Comparison of ENCODE assay signal across 14 cellular contexts in the genomic region with DNA sequence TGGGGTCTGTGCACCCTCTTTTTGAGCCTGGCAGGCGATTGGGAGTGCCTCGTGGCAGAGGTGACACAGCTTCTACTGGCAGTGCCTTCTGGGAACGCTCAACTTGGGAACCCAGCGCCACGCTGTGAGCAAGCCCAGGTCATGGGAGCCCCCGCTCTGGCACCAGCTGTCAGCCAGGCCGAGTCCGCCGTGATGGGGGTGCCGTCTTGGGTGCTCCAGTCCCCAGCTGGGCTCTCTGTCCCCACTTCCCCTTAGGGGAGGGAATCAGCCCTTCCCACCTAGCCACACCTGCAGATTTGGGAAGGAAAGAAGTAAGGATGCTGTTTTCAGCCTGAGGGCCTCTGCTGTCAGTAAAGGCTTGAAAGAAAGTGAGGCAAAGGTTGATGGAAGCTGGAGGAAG. TPM values are rescaled to one million over a fixed set of nuclear protein-coding genes. Genes with fewer than 3 reads are reported as not detected.
A peak's percentile ranks its signal among the peaks of the same experiment; 100 is the strongest.
DNase-seq lines count a peak whose midpoint lies in the region; ATAC-seq and TF ChIP-seq lines count a peak whose summit lies in the region.
"Had no signal": no experiment of that assay in that cellular context is flagged by ENCODE, and none has a peak within 500 bp of the region (broad histone marks: within the 10 kb centered on the region; RNA-seq: fewer than 3 reads in every experiment).

No MANE protein-coding gene starts in this region.

- H3K4me3 Mint-ChIP-seq in CD14-positive monocyte = peak overlapping the region; percentile 28 to 94
- H3K4me3 Mint-ChIP-seq in stimulated activated memory B cell treated with anti-CD40 and anti-IgM and Interleukin-4, amounts not matched to agents 10 μg/mL and 1 μg/mL and 100 μg/mL, for 72 hours = no peak overlapping the region
- H3K4me3 Mint-ChIP-seq: CD4-positive, alpha-beta T cell; GM23338 had no signal

- no peak for TF ChIP-seq CTCF in CD14-positive monocyte (IDR thresholded peaks at IDR 0.05)

- peaks cover 18% of the 10 kb centered on the region for H3K9me3 ChIP-seq in BLaER1

- peak; percentile 48 for ATAC-seq in stimulated activated memory B cell treated with anti-CD40 and anti-IgM and Interleukin-4, amounts not matched to agents 10 μg/mL and 1 μg/mL and 100 μg/mL, for 72 hours
- ATAC-seq in GM18861 (IDR thresholded peaks at IDR 0.05; ENCODE audit: unreplicated experiment) (no peak), HG02588 (IDR thresholded peaks at IDR 0.05; ENCODE audit: unreplicated experiment) (no peak)
- ATAC-seq: A549, GM23338 had no signal

- H3K36me3 Mint-ChIP-seq in CD14-positive monocyte = peaks cover 0 to 8% of the 10 kb centered on the region in 2 donors
- peaks cover under 1% of the 10 kb centered on the region for H3K36me3 Mint-ChIP-seq in stimulated activated memory B cell treated with anti-CD40 and anti-IgM and Interleukin-4, amounts not matched to agents 10 μg/mL and 1 μg/mL and 100 μg/mL, for 72 hours

- peaks cover 71% of the 10 kb centered on the region for H3K4me1 Mint-ChIP-seq in CD14-positive monocyte
- H3K4me1 Mint-ChIP-seq in stimulated activated memory B cell treated with anti-CD40 and anti-IgM and Interleukin-4, amounts not matched to agents 10 μg/mL and 1 μg/mL and 100 μg/mL, for 72 hours = peaks cover 6% of the 10 kb centered on the region

- peaks cover 63% of the 10 kb centered on the region for H3K4me1 ChIP-seq in BLaER1
- H3K4me1 ChIP-seq: A549 had no signal

- no peaks in the 10 kb centered on the region for H4K20me1 ChIP-seq in BLaER1

- DNase-seq in CD14-positive monocyte (ENCODE audit: low spot score) (no peak), MV-4-11 (lab: John Stamatoyannopoulos, UW) (peak; percentile 22)
- DNase-seq: Calu3; CD4-positive, alpha-beta T cell; DMS 273 treated with DMSO at 0.1 percent for 48 hours; H7; IMR-90; KBM-7 had no signal

- H3K27ac Mint-ChIP-seq in CD14-positive monocyte = peak overlapping the region in 6 of 7 donors; percentile 87 to 99 (median 96)
- no peak overlapping the region for H3K27ac Mint-ChIP-seq in stimulated activated memory B cell treated with anti-CD40 and anti-IgM and Interleukin-4, amounts not matched to agents 10 μg/mL and 1 μg/mL and 100 μg/mL, for 72 hours
- H3K27ac Mint-ChIP-seq: CD4-positive, alpha-beta T cell; GM23338 had no signal

- intact Hi-C loops in CD14-positive monocyte (cut with micrococcal nuclease) = loop anchor here (1.0 to 5.0 kb wide), 5 partner anchors 9 to 111 kb away; no protein-coding TSS in a partner anchor

- peak overlapping the region; percentile 35 for H3K27ac ChIP-seq in BLaER1
- H3K27ac ChIP-seq: A549 had no signal

- H3K27me3 ChIP-seq in BLaER1 = no peaks in the 10 kb centered on the region

- H3K9ac ChIP-seq in BLaER1 = peak overlapping the region; percentile 17; the same call in 1 of the 2 replicates

- H3K36me3 ChIP-seq in BLaER1 = peaks cover 8% of the 10 kb centered on the region

- peaks cover 1 to 7% (median 2%) of the 10 kb centered on the region in 3 donors for H3K27me3 Mint-ChIP-seq in CD14-positive monocyte (ENCODE audit: low read depth in 3 of 3)
- H3K27me3 Mint-ChIP-seq in stimulated activated memory B cell treated with anti-CD40 and anti-IgM and Interleukin-4, amounts not matched to agents 10 μg/mL and 1 μg/mL and 100 μg/mL, for 72 hours = peaks cover 26% of the 10 kb centered on the region
- H3K27me3 Mint-ChIP-seq: CD4-positive, alpha-beta T cell had no signal

- H3K4me3 ChIP-seq in BLaER1 = no peak overlapping the region
- H3K4me3 ChIP-seq: A549, GM23338 had no signal

- H3K4me2 ChIP-seq in BLaER1 = peak overlapping the region; percentile 68
- H3K4me2 ChIP-seq: A549, GM23338 had no signal

- H3K9me3 Mint-ChIP-seq in CD14-positive monocyte = peaks cover 5 to 17% (median 10%) of the 10 kb centered on the region in 7 donors
- H3K9me3 Mint-ChIP-seq in stimulated activated memory B cell treated with anti-CD40 and anti-IgM and Interleukin-4, amounts not matched to agents 10 μg/mL and 1 μg/mL and 100 μg/mL, for 72 hours = peaks cover 3% of the 10 kb centered on the region
- H3K9me3 Mint-ChIP-seq: CD4-positive, alpha-beta T cell had no signal

RNA-seq across cellular contexts. Expression of gene NTSR1, which starts 31.0 kb away (rescaled TPM):
- polyA plus RNA-seq in CD14-positive monocyte = under 1 TPM; 0.35 to 0.40 TPM

RNA-seq across cellular contexts. Expression of gene SLCO4A1, which starts 35.4 kb away (rescaled TPM):
- under 1 TPM; 0.26 to 0.42 TPM for polyA plus RNA-seq in CD14-positive monocyte
